In genomic region chr9:34985311-34985899, GRCh38 we compare ENCODE assay signal across 9 cellular contexts. TPM values are rescaled to one million over a fixed set of nuclear protein-coding genes. Genes with fewer than 3 reads are reported as not detected.
DNase-seq lines count a peak whose midpoint lies in the region; ATAC-seq, FAIRE-seq and TF ChIP-seq lines count a peak whose summit lies in the region.
"Had no signal": no experiment of that assay in that cellular context is flagged by ENCODE, and none has a peak within 500 bp of the region (broad histone marks: within the 10 kb centered on the region; RNA-seq: fewer than 3 reads in every experiment).

No MANE protein-coding gene starts in this region.

- TF ChIP-seq CTCF in A673 (conservative IDR thresholded peaks at IDR 0.05; ENCODE audit: low read depth, low read length) (peak; percentile 90), dorsolateral prefrontal cortex (IDR thresholded peaks at IDR 0.05 in 54 of 56, conservative IDR thresholded peaks at IDR 0.05 in 2 of 56; ENCODE audit: low read depth in 1 of 56, partially characterized antibody in 56 of 56) (peak; percentile 61 to 93 (median 86)), nephron (IDR thresholded peaks at IDR 0.05; ENCODE audit: unreplicated experiment in 3 of 3) (peak; percentile 79 to 85 (median 80))

- H3K9me3 Mint-ChIP-seq in nephron = no peaks in the 10 kb centered on the region

- H3K36me3 ChIP-seq in A673 (ENCODE audit: insufficient read depth, low read length, poor library complexity, severe bottlenecking) = no peaks in the 10 kb centered on the region

- no peak overlapping the region for H3K4me3 ChIP-seq in A673 (ENCODE audit: low read depth, low read length, poor library complexity, severe bottlenecking)
- no peak overlapping the region for H3K4me3 ChIP-seq in dorsolateral prefrontal cortex

- POLR2A ChIA-PET in A673 (lab: Charles Lee; ENCODE audit: low non-redundant PET) = no interaction called here

- DNase-seq in A673 (ENCODE audit: low spot score) = peak; percentile 62
- peak; percentile 59 to 69 for DNase-seq in NCI-H1930 (lab: John Stamatoyannopoulos, UW)
- peak; percentile 48 for DNase-seq in activated CD4-positive, alpha-beta T cell treated with anti-CD3 and anti-CD28 coated beads, Interleukin-2, amount 50 U/mL, for 1 hour
- DNase-seq in dorsolateral prefrontal cortex = peak in 6 of 10 donors; percentile 56 to 79 (median 70)
- DNase-seq in frontal cortex (ENCODE audit: low spot score in 2 of 2) = no peak

- peaks cover 19% of the 10 kb centered on the region for H3K4me1 Mint-ChIP-seq in nephron

- H3K4me1 ChIP-seq in A673 (ENCODE audit: insufficient read depth, low read length, poor library complexity, severe bottlenecking) = peaks cover 30% of the 10 kb centered on the region

- BruUV-seq in A673 (replicated peaks; lab: Mats Ljungman, UMichigan) = no TSS peak

- H3K27me3 Mint-ChIP-seq in nephron (ENCODE audit: low read depth) = peaks cover 20% of the 10 kb centered on the region

- FAIRE-seq in G401.6 (lab: Jason Lieb, UNC) (peak; percentile 73), frontal cortex (lab: Jason Lieb, UNC) (no peak)

- peak overlapping the region; percentile 27 to 71 (median 67) for H3K4me3 Mint-ChIP-seq in nephron

- no peaks in the 10 kb centered on the region for H3K9me3 ChIP-seq in A673 (ENCODE audit: low read depth, low read length, poor library complexity, severe bottlenecking)

- H3K36me3 Mint-ChIP-seq in nephron (ENCODE audit: low read depth) = no peaks in the 10 kb centered on the region

- ATAC-seq in GM21390 (IDR thresholded peaks at IDR 0.05; ENCODE audit: unreplicated experiment) = no peak

- intact Hi-C loops in A673 (cut with micrococcal nuclease; ENCODE audit: unreplicated experiment) = loop anchor here (2.0 to 5.0 kb wide), 3 partner anchors 87 to 225 kb away; partner anchors contain the start of gene PIGO
- intact Hi-C loops in dorsolateral prefrontal cortex (cut with DNase I) = loop anchor here in 1 of 2 donors (5.0 to 10.0 kb wide), 2 partner anchors 112 to 321 kb away; partner anchors contain the start of genes CCL27 and PIGO

- CTCF ChIA-PET in A673 (lab: Charles Lee) = interaction anchor here (0.6 to 3.4 kb wide), 5 partner anchors 9 to 866 kb away, joined by 3 to 43 read pairs (median 4); no protein-coding TSS in a partner anchor

- H3K27me3 ChIP-seq in A673 (replicated peaks; ENCODE audit: insufficient read depth, low read depth, low read length, poor library complexity) (no peaks in the 10 kb centered on the region), dorsolateral prefrontal cortex (no peaks in the 10 kb centered on the region)

- H3K27ac Mint-ChIP-seq in nephron = peak overlapping the region in 1 of 3 experiments; percentile 55

- H3K27ac ChIP-seq in A673 (ENCODE audit: low read depth, low read length, poor library complexity, severe bottlenecking) (no peak overlapping the region), dorsolateral prefrontal cortex (peak overlapping the region in 17 of 59 donors; percentile 10 to 80 (median 71))

RNA-seq across cellular contexts. Expression of gene DNAJB5, which starts 4.1 kb away (rescaled TPM):
- total RNA-seq in A673 (2021) (11.9 and 13.0 TPM in 2 replicates), dorsolateral prefrontal cortex (10 to 100 TPM in 107 of 120 experiments, 1 to 10 TPM in 13; 7.7 to 33.7 (median 13.4) TPM), frontal cortex (57.1 TPM)

RNA-seq across cellular contexts. Expression of gene PHF24, which starts 27.3 kb away (rescaled TPM):
- total RNA-seq in A673 (2021) = 0.11 and 0.13 TPM in 2 replicates
- total RNA-seq in dorsolateral prefrontal cortex = 100 to 1,000 TPM in 103 of 120 experiments, 10 to 100 TPM in 17; 40.2 to 234 (median 146) TPM
- total RNA-seq in frontal cortex = 19.2 TPM
- total RNA-seq: mononuclear cell had no signal

Comparison
In these comparisons a context has a peak if more than half of its experiments do, and no peak if none do; other contexts are left out.
1. DNase-seq: peak in A673 (single experiment), NCI-H1930 (2 of 2), activated CD4-positive, alpha-beta T cell treated with anti-CD3 and anti-CD28 coated beads, Interleukin-2, amount 50 U/mL, for 1 hour (single experiment) and dorsolateral prefrontal cortex (6 of 10); none in frontal cortex (0 of 2).
2. RNA of gene PHF24, which starts 27.3 kb away (total RNA-seq): 40.2 to 234 TPM in dorsolateral prefrontal cortex and 19.2 TPM in frontal cortex (single experiment); 0.11 to 0.13 TPM in A673; every median in the first group is over 10 times any median in the second.
3. Peak in every context shown above with its lines, with median percentiles within 50 percentile points of each other: CTCF ChIP-seq.